ENCODE assay signal across 8 cellular contexts in genomic region chr10:101042667-101043355, GRCh38. TPM values are rescaled to one million over a fixed set of nuclear protein-coding genes. Genes with fewer than 3 reads are reported as not detected.
DNase-seq lines count a peak whose midpoint lies in the region; ATAC-seq and TF ChIP-seq lines count a peak whose summit lies in the region.

No MANE protein-coding gene starts in this region.

- DNase-seq in Ammon's horn (ENCODE audit: low spot score) = peak; percentile 94
- DNase-seq in NCI-H510A (lab: John Stamatoyannopoulos, UW) = peak; percentile 97
- peak; percentile 82 to 83 for DNase-seq in activated CD4-positive, alpha-beta T cell treated with anti-CD3 and anti-CD28 coated beads for 4 hours
- DNase-seq in colonic mucosa = peak; percentile 99
- DNase-seq in left kidney (ENCODE audit: low read depth, low spot score) = peak; percentile 98
- DNase-seq in stimulated activated CD4-positive, alpha-beta T cell treated with anti-CD3 and anti-CD28 coated beads, Interleukin-1b, Interleukin-23, amount 100 ng/mL, for 48 hours = peak; percentile 91

- no peaks in the 10 kb centered on the region for H3K9me3 ChIP-seq in colonic mucosa

- peak; percentile 79 for ATAC-seq in HG03378 (IDR thresholded peaks at IDR 0.05; ENCODE audit: unreplicated experiment)

- intact Hi-C loops in colonic mucosa (cut with DNase I) = no loop called here

- H3K27ac ChIP-seq in colonic mucosa = peak overlapping the region; percentile 93

- peak overlapping the region; percentile 36 for H3K4me3 ChIP-seq in colonic mucosa

- no peak for TF ChIP-seq CTCF in colonic mucosa (IDR thresholded peaks at IDR 0.05)

- peak; percentile 69 for TF ChIP-seq POLR2A in GM19099 (IDR thresholded peaks at IDR 0.05; ENCODE audit: extremely low read depth, insufficient read length, low read depth)

- H3K36me3 ChIP-seq in colonic mucosa = peaks cover 6% of the 10 kb centered on the region

- peak overlapping the region; percentile 57 to 94 for H3K9ac ChIP-seq in colonic mucosa (ENCODE audit: low read depth in 2 of 2, low read length in 2 of 2)

- H3K27me3 ChIP-seq in colonic mucosa = peaks cover 2% of the 10 kb centered on the region

- no peaks in the 10 kb centered on the region for H3K4me1 ChIP-seq in colonic mucosa

RNA-seq across cellular contexts. Expression of gene SFXN3, which starts 11.8 kb away (rescaled TPM):
- 10 to 100 TPM in 1 of 2 donors, 1 to 10 TPM in 1; 8.8 to 18.1 TPM for total RNA-seq in colonic mucosa

RNA-seq across cellular contexts. Expression of gene PDZD7, which starts 11.9 kb away (rescaled TPM):
- under 1 TPM; 0.19 to 0.42 TPM for total RNA-seq in colonic mucosa

RNA-seq across cellular contexts. Expression of gene KAZALD1, which starts 19.0 kb away (rescaled TPM):
- total RNA-seq in colonic mucosa = 10 to 100 TPM; 11.5 to 32.4 TPM

RNA-seq across cellular contexts. Expression of gene LZTS2, which starts 43.2 kb away (rescaled TPM):
- total RNA-seq in colonic mucosa = 10 to 100 TPM; 30.8 to 36.5 TPM

RNA-seq across cellular contexts. Expression of gene TWNK, which starts 55.5 kb away (rescaled TPM):
- 10 to 100 TPM in 1 of 2 donors, 1 to 10 TPM in 1; 4.6 to 11.4 TPM for total RNA-seq in colonic mucosa

Comparison
In these comparisons a context has a peak if more than half of its experiments do, and no peak if none do; other contexts are left out.
1. Peak in every context shown above with its lines: DNase-seq, ATAC-seq, H3K4me3 ChIP-seq and H3K27ac ChIP-seq.